In genomic region chr12:106957617-106958016, GRCh38 we compare ENCODE assay signal across 9 cellular contexts. TPM values are rescaled to one million over a fixed set of nuclear protein-coding genes. Genes with fewer than 3 reads are reported as not detected.
DNase-seq lines count a peak whose midpoint lies in the region; ATAC-seq, FAIRE-seq and TF ChIP-seq lines count a peak whose summit lies in the region.
"Had no signal": no experiment of that assay in that cellular context is flagged by ENCODE, and none has a peak within 500 bp of the region (broad histone marks: within the 10 kb centered on the region; RNA-seq: fewer than 3 reads in every experiment).

No MANE protein-coding gene starts in this region.

- H3K27ac Mint-ChIP-seq in activated naive CD4-positive, alpha-beta T cell treated with anti-CD3 and anti-CD28 coated beads, Interleukin-2, amount 10 ng/mL, durations not matched to agents 7 days and 5 days: peak overlapping the region; percentile 91
- H3K27ac Mint-ChIP-seq in activated CD8-positive, alpha-beta T cell treated with anti-CD3 and anti-CD28 coated beads for 36 hours: peak overlapping the region; percentile 95

- peaks cover 19% of the 10 kb centered on the region for H3K36me3 Mint-ChIP-seq in activated naive CD4-positive, alpha-beta T cell treated with anti-CD3 and anti-CD28 coated beads, Interleukin-2, amount 10 ng/mL, durations not matched to agents 7 days and 5 days
- H3K36me3 Mint-ChIP-seq in activated CD8-positive, alpha-beta T cell treated with anti-CD3 and anti-CD28 coated beads for 36 hours (ENCODE audit: low read depth): peaks cover 16% of the 10 kb centered on the region

- CTCF ChIA-PET in activated naive CD4-positive, alpha-beta T cell treated with anti-CD3 and anti-CD28 coated beads, Interleukin-2, amount 10 ng/mL, durations not matched to agents 7 days and 5 days (lab: Charles Lee): interaction anchor here (0.7 kb wide), 1 partner anchor 182 kb away, joined by 3 read pairs; no protein-coding TSS in a partner anchor
- CTCF ChIA-PET in activated CD8-positive, alpha-beta T cell treated with anti-CD3 and anti-CD28 coated beads for 36 hours (lab: Charles Lee): interaction anchor here (1.0 kb wide), 1 partner anchor 19 kb away, joined by 3 read pairs; no protein-coding TSS in a partner anchor

- no peak for ATAC-seq in activated CD8-positive, alpha-beta T cell treated with anti-CD3 and anti-CD28 coated beads for 36 hours
- ATAC-seq in HG03442 (IDR thresholded peaks at IDR 0.05; ENCODE audit: unreplicated experiment): no peak
- no peak for ATAC-seq in HG02973 (IDR thresholded peaks at IDR 0.05; ENCODE audit: unreplicated experiment)

- DNase-seq in activated naive CD4-positive, alpha-beta T cell treated with anti-CD3 and anti-CD28 coated beads, Interleukin-2, amount 10 ng/mL, durations not matched to agents 7 days and 5 days: no peak
- DNase-seq in activated naive CD4-positive, alpha-beta T cell treated with Interleukin-2 at 50 U/mL for 16 hours: no peak
- no peak for DNase-seq in activated CD8-positive, alpha-beta T cell treated with anti-CD3 and anti-CD28 coated beads for 36 hours
- DNase-seq in kidney (no peak), tibial nerve (ENCODE audit: low spot score in 2 of 2) (no peak), KBM-7 (no peak)
- DNase-seq: NCI-H1694 had no signal

- FAIRE-seq in kidney (lab: Jason Lieb, UNC): no peak

- H3K4me1 ChIP-seq in kidney (ENCODE audit: control insufficient read depth in 1 of 2, insufficient read depth in 1 of 2, low read depth in 1 of 2, low read length in 2 of 2) (peaks cover 6 to 7% of the 10 kb centered on the region in 2 donors), tibial nerve (peaks cover 0 to 67% (median 15%) of the 10 kb centered on the region in 4 donors)

- H3K27ac ChIP-seq in kidney (ENCODE audit: low read depth in 2 of 2, low read length in 2 of 2) (no peak overlapping the region), tibial nerve (peak overlapping the region in 2 of 4 donors; percentile 31 to 99)

- H3K9me3 Mint-ChIP-seq in activated naive CD4-positive, alpha-beta T cell treated with anti-CD3 and anti-CD28 coated beads, Interleukin-2, amount 10 ng/mL, durations not matched to agents 7 days and 5 days: no peaks in the 10 kb centered on the region
- H3K9me3 Mint-ChIP-seq in activated CD8-positive, alpha-beta T cell treated with anti-CD3 and anti-CD28 coated beads for 36 hours: no peaks in the 10 kb centered on the region

- peaks cover 9% of the 10 kb centered on the region for H3K27me3 Mint-ChIP-seq in activated naive CD4-positive, alpha-beta T cell treated with anti-CD3 and anti-CD28 coated beads, Interleukin-2, amount 10 ng/mL, durations not matched to agents 7 days and 5 days
- H3K27me3 Mint-ChIP-seq in activated CD8-positive, alpha-beta T cell treated with anti-CD3 and anti-CD28 coated beads for 36 hours: no peaks in the 10 kb centered on the region

- WGBS in tibial nerve, 2 donors: 3 to 8% methylated on average over 1 of the region's 1 CpG

- peak overlapping the region; percentile 95 for H3K4me3 Mint-ChIP-seq in activated naive CD4-positive, alpha-beta T cell treated with anti-CD3 and anti-CD28 coated beads, Interleukin-2, amount 10 ng/mL, durations not matched to agents 7 days and 5 days
- peak overlapping the region; percentile 96 for H3K4me3 Mint-ChIP-seq in activated CD8-positive, alpha-beta T cell treated with anti-CD3 and anti-CD28 coated beads for 36 hours

- H3K4me1 Mint-ChIP-seq in activated naive CD4-positive, alpha-beta T cell treated with anti-CD3 and anti-CD28 coated beads, Interleukin-2, amount 10 ng/mL, durations not matched to agents 7 days and 5 days: peaks cover 32% of the 10 kb centered on the region
- peaks cover 33% of the 10 kb centered on the region for H3K4me1 Mint-ChIP-seq in activated CD8-positive, alpha-beta T cell treated with anti-CD3 and anti-CD28 coated beads for 36 hours (ENCODE audit: low read depth)

- no peak for TF ChIP-seq POLR2A in tibial nerve (IDR thresholded peaks at IDR 0.05)

- no peaks in the 10 kb centered on the region for H3K27me3 ChIP-seq in tibial nerve

- no peak for TF ChIP-seq CTCF in activated CD8-positive, alpha-beta T cell treated with anti-CD3 and anti-CD28 coated beads for 36 hours (IDR thresholded peaks at IDR 0.05)
- TF ChIP-seq CTCF in kidney (IDR thresholded peaks at IDR 0.05; ENCODE audit: borderline replicate concordance, extremely low read depth, insufficient read depth): no peak
- TF ChIP-seq CTCF in tibial nerve (IDR thresholded peaks at IDR 0.05): no peak

- intact Hi-C loops in activated CD8-positive, alpha-beta T cell treated with anti-CD3 and anti-CD28 coated beads for 36 hours (cut with micrococcal nuclease): no loop called here
- intact Hi-C loops in kidney (cut with DNase I): no loop called here

- no peak for TF ChIP-seq EP300 in tibial nerve (IDR thresholded peaks at IDR 0.05)

- H3K9me3 ChIP-seq in kidney (ENCODE audit: control insufficient read depth in 1 of 2, low read length in 2 of 2) (no peaks in the 10 kb centered on the region), tibial nerve (no peaks in the 10 kb centered on the region)

- POLR2A ChIA-PET in activated CD8-positive, alpha-beta T cell treated with anti-CD3 and anti-CD28 coated beads for 36 hours (lab: Charles Lee): no interaction called here

- H3K4me3 ChIP-seq in kidney (ENCODE audit: low read length in 2 of 2) (peak overlapping the region; percentile 86 to 88), tibial nerve (peak overlapping the region; percentile 75 to 98 (median 86))

- H3K36me3 ChIP-seq in kidney (ENCODE audit: control insufficient read depth in 1 of 2, insufficient read depth in 2 of 2, low read length in 2 of 2) (no peaks in the 10 kb centered on the region), tibial nerve (no peaks in the 10 kb centered on the region)

- H3K9ac ChIP-seq in kidney (ENCODE audit: low read length in 2 of 2): peak overlapping the region in 1 of 2 donors; percentile 94

- in situ Hi-C loops in KBM-7 (cut with MboI; ENCODE audit: low pct_unique_long_range_greater_than_20kb, low sequenced_read_pairs): no loop called here

RNA-seq across cellular contexts. Expression of gene TMEM263, which starts 1.9 kb away (rescaled TPM):
- 10 to 100 TPM; 43.5 to 46.5 TPM for total RNA-seq in activated CD8-positive, alpha-beta T cell treated with anti-CD3 and anti-CD28 coated beads for 36 hours
- total RNA-seq in kidney (43.1 TPM), tibial nerve (10 to 100 TPM; 20.1 to 34.1 (median 31.3) TPM)
- 28.7 TPM for polyA plus RNA-seq in kidney (ENCODE audit: insufficient read depth, low read depth, low replicate concordance)

RNA-seq across cellular contexts. Expression of gene MTERF2, which starts 29.3 kb away (rescaled TPM):
- total RNA-seq in activated CD8-positive, alpha-beta T cell treated with anti-CD3 and anti-CD28 coated beads for 36 hours: 1 to 10 TPM; 4.8 to 5.9 TPM
- total RNA-seq in kidney (15.0 TPM), tibial nerve (10 to 100 TPM; 17.5 to 26.3 (median 19.4) TPM)
- 26.2 TPM for polyA plus RNA-seq in kidney (ENCODE audit: insufficient read depth, low read depth, low replicate concordance)
